In the genomic region with DNA sequence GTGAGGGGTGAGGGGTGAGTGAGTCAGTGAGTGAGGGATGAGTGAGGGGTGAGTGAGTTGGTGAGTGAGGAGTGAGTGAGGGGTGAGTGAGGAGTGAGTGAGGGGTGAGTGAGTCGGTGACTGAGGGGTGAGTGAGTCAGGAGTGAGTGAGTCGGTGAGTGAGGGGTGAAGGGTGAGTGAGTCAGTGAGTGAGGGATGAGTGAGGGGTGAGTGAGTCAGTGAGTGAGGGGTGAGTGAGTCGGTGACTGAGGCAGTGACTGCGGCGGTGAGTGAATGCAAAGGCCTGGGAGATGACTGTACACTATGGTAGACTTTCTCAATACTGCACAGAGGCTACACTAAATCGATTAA, we compare ENCODE assay signal across 2 cellular contexts.
TF ChIP-seq lines count a peak whose summit lies in the region.

No MANE protein-coding gene starts in this region.

TF ChIP-seq in HCT116, 20 proteins besides CTCF, POLR2A, EP300 and RAD21:
- TF ChIP-seq YY1 (IDR thresholded peaks at IDR 0.05; ENCODE audit: extremely low read depth, insufficient replicate concordance, low read depth, low read length): no peak
- TF ChIP-seq SP1 (IDR thresholded peaks at IDR 0.05; ENCODE audit: low read depth): 0 out of 2 replicates have a peak, but pooled peaks have one; percentile 13
- TF ChIP-seq FOSL1 (IDR thresholded peaks at IDR 0.05; ENCODE audit: low read depth): peak; percentile 82
- peak; percentile 58 for TF ChIP-seq JUND (IDR thresholded peaks at IDR 0.05)
TF ChIP-seq in HCT116: peak in this region for 3.

TF ChIP-seq in GM12878, 131 proteins besides CTCF, POLR2A, EP300 and RAD21:
- TF ChIP-seq TCF3 (IDR thresholded peaks at IDR 0.05; ENCODE audit: borderline replicate concordance, insufficient read depth, low read depth, low read length) (peak; percentile 70; the same call in 1 of the 2 replicates), POLR2AphosphoS2 (IDR thresholded peaks at IDR 0.05; ENCODE audit: low read depth, low read length) (no peak), NR2C2 (IDR thresholded peaks at IDR 0.05; ENCODE audit: borderline replicate concordance, control insufficient read depth, insufficient read length, low read depth) (no peak)
- TF ChIP-seq, protein P1, sequence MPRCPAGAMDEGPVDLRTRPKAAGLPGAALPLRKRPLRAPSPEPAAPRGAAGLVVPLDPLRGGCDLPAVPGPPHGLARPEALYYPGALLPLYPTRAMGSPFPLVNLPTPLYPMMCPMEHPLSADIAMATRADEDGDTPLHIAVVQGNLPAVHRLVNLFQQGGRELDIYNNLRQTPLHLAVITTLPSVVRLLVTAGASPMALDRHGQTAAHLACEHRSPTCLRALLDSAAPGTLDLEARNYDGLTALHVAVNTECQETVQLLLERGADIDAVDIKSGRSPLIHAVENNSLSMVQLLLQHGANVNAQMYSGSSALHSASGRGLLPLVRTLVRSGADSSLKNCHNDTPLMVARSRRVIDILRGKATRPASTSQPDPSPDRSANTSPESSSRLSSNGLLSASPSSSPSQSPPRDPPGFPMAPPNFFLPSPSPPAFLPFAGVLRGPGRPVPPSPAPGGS (IDR thresholded peaks at IDR 0.05; ENCODE audit: borderline replicate concordance, insufficient read depth, low read depth, low read length, poor library complexity, severe bottlenecking): peak; percentile 96
- TF ChIP-seq, protein P2, sequence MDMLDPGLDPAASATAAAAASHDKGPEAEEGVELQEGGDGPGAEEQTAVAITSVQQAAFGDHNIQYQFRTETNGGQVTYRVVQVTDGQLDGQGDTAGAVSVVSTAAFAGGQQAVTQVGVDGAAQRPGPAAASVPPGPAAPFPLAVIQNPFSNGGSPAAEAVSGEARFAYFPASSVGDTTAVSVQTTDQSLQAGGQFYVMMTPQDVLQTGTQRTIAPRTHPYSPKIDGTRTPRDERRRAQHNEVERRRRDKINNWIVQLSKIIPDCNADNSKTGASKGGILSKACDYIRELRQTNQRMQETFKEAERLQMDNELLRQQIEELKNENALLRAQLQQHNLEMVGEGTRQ (IDR thresholded peaks at IDR 0.05; ENCODE audit: borderline replicate concordance, low read depth, low read length): no peak
- TF ChIP-seq, protein P3, sequence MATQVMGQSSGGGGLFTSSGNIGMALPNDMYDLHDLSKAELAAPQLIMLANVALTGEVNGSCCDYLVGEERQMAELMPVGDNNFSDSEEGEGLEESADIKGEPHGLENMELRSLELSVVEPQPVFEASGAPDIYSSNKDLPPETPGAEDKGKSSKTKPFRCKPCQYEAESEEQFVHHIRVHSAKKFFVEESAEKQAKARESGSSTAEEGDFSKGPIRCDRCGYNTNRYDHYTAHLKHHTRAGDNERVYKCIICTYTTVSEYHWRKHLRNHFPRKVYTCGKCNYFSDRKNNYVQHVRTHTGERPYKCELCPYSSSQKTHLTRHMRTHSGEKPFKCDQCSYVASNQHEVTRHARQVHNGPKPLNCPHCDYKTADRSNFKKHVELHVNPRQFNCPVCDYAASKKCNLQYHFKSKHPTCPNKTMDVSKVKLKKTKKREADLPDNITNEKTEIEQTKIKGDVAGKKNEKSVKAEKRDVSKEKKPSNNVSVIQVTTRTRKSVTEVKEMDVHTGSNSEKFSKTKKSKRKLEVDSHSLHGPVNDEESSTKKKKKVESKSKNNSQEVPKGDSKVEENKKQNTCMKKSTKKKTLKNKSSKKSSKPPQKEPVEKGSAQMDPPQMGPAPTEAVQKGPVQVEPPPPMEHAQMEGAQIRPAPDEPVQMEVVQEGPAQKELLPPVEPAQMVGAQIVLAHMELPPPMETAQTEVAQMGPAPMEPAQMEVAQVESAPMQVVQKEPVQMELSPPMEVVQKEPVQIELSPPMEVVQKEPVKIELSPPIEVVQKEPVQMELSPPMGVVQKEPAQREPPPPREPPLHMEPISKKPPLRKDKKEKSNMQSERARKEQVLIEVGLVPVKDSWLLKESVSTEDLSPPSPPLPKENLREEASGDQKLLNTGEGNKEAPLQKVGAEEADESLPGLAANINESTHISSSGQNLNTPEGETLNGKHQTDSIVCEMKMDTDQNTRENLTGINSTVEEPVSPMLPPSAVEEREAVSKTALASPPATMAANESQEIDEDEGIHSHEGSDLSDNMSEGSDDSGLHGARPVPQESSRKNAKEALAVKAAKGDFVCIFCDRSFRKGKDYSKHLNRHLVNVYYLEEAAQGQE (IDR thresholded peaks at IDR 0.05; ENCODE audit: low read depth, low read length): no peak
- TF ChIP-seq, protein P4, sequence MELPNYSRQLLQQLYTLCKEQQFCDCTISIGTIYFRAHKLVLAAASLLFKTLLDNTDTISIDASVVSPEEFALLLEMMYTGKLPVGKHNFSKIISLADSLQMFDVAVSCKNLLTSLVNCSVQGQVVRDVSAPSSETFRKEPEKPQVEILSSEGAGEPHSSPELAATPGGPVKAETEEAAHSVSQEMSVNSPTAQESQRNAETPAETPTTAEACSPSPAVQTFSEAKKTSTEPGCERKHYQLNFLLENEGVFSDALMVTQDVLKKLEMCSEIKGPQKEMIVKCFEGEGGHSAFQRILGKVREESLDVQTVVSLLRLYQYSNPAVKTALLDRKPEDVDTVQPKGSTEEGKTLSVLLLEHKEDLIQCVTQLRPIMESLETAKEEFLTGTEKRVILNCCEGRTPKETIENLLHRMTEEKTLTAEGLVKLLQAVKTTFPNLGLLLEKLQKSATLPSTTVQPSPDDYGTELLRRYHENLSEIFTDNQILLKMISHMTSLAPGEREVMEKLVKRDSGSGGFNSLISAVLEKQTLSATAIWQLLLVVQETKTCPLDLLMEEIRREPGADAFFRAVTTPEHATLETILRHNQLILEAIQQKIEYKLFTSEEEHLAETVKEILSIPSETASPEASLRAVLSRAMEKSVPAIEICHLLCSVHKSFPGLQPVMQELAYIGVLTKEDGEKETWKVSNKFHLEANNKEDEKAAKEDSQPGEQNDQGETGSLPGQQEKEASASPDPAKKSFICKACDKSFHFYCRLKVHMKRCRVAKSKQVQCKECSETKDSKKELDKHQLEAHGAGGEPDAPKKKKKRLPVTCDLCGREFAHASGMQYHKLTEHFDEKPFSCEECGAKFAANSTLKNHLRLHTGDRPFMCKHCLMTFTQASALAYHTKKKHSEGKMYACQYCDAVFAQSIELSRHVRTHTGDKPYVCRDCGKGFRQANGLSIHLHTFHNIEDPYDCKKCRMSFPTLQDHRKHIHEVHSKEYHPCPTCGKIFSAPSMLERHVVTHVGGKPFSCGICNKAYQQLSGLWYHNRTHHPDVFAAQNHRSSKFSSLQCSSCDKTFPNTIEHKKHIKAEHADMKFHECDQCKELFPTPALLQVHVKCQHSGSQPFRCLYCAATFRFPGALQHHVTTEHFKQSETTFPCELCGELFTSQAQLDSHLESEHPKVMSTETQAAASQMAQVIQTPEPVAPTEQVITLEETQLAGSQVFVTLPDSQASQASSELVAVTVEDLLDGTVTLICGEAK (IDR thresholded peaks at IDR 0.05; ENCODE audit: borderline replicate concordance): no peak
TF ChIP-seq in GM12878: peak in this region for 2.
